In the genomic region with DNA sequence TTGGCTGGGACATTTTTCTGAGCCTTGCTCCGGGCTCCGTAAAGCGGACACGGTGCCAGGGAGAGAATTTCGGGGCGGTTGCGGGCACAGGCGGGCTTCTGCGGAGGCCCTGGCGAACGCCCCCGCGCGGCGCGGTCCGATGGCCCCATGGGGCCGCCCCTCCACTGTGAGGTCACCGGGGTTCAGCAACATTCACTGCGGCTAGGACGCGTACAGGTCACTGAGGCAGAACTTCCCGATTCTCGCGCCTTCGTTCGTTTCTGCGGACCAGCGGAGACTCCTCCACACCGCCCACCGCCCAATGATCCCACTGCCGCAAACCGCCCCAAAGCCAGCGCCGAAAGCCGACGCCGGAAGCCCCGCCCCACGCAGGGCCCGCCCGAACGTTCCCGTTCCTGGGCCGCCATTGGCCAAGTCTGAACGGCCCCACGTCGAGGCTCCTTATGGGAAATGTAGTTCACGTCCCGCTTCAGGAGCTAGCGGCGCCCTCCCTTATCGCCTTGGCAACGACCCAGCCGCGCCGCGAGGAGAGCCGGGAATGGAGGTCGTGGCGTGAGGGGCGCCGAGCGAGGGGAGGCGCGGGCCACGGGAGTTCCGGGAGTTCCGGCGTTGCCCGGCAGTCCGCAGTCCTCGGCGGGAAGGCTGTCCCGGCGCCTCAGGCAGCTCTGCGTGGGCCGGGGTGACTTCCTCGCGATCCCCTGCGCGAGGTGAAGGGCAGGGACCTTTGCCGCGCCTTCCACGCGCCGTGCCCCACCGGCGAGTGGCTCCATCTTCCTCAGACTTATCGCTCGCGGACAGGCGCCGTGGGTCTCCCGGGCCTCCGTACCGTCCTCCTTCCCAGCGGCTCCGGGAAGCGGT, we compare ENCODE assay signal across 8 cellular contexts. TPM values are rescaled to one million over a fixed set of nuclear protein-coding genes. Genes with fewer than 3 reads are reported as not detected.
A peak's percentile ranks its signal among the peaks of the same experiment; 100 is the strongest.
DNase-seq lines count a peak whose midpoint lies in the region; ATAC-seq and TF ChIP-seq lines count a peak whose summit lies in the region.

A gene (plus strand): TSS at position 498 of the 858 bp plus-strand sequence. CDS start 499 bp downstream, outside the sequence.

- DNase-seq in NB4 (ENCODE audit: low read depth) (peak; percentile 98), SK-N-DZ (ENCODE audit: low spot score) (peak; percentile 89), germinal center (ENCODE audit: low spot score) (peak; percentile 96), non-pigmented ciliary epithelial cell (ENCODE audit: low read depth) (peak; percentile 51), superior temporal gyrus (ENCODE audit: extremely low spot score) (peak; percentile 98)
- DNase-seq in activated naive CD4-positive, alpha-beta T cell treated with anti-CD3 and anti-CD28 coated beads, Interleukin-2, amount 50 U/mL, for 16 hours = peak; percentile 96

- ATAC-seq in HG02571 (IDR thresholded peaks at IDR 0.05; ENCODE audit: unreplicated experiment) = peak; percentile 83

- peak; percentile 69 for TF ChIP-seq POLR2A in NB4 (IDR thresholded peaks at IDR 0.05; ENCODE audit: extremely low read depth, insufficient read length)

- TF ChIP-seq CTCF in NB4 (IDR thresholded peaks at IDR 0.05; ENCODE audit: low read depth, low read length) = no peak

- H3K4me3 ChIP-seq in GM08714 (ENCODE audit: low read length) (peak within 1 kb of the TSS; percentile 80), NB4 (ENCODE audit: low read depth, low read length) (peak within 1 kb of the TSS; percentile 69)

RNA-seq across cellular contexts. Expression of the gene that starts here (rescaled TPM):
- 3.6 and 7.2 TPM in 2 replicates for polyA plus RNA-seq in SK-N-DZ (2014; cell fraction: cytosol; rRNA removed)
- 1.8 and 9.7 TPM in 2 replicates for polyA plus RNA-seq in SK-N-DZ (2014; cell fraction: nucleus; rRNA removed)

Comparison
In these comparisons a context has a peak if more than half of its experiments do, and no peak if none do; other contexts are left out.
1. Peak in every context shown above with its lines: DNase-seq, ATAC-seq and H3K4me3 ChIP-seq.